Comparison of ENCODE assay signal across 8 cellular contexts in the genomic region with DNA sequence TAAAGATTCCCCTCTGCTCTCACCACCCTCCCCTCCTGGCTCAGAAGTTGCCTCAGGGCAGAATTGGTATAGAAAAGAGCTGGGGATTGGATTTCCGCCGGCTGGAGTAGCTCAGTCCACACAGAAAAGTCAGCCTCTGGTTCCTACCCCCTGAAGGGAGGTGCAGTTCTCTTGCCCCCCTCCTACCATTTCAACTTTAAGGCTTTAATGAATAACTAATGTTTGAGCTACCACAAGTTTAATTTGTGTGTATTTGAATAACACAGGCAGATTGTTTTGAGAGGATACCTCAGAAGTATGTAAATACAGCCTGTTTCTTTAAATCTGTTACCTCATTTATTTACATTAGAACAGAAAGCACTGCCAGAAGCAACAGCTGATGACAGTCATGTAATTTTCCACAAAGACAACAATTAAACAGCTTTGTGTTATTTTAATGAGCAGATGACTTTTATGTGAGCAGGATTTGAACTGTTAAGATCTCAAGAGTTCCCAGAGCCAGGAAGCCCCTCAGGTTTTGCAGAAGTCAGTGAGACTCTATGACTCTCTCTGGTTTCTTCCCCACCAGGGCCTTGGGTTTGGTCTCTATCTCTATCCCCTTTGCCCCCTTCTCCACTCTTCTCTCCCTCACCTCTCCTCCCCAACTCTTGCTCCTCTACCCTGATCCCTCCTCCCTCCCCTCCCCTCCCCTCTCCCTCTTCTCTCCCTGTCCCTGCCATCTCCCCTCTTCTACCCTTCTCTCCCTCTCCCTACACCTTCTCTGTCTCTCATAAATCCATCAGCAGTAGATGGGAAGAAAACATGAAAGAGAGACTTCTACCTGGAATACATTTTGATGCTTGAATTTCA. TPM values are rescaled to one million over a fixed set of nuclear protein-coding genes. Genes with fewer than 3 reads are reported as not detected.
DNase-seq lines count a peak whose midpoint lies in the region; ATAC-seq lines count a peak whose summit lies in the region.

No MANE protein-coding gene starts in this region.

- H3K27ac Mint-ChIP-seq in natural killer cell treated with Interleukin-12 subunit alpha and Interleukin-12 subunit beta and Interleukin-15 and Interleukin-18, amount 100 ng/mL, for 72 hours: peak overlapping the region; percentile 96 to 98

- peak; percentile 98 for DNase-seq in NCI-H510A treated with DMSO at 0.1 percent for 48 hours (lab: John Stamatoyannopoulos, UW)
- DNase-seq in dermis blood vessel endothelial cell: peak; percentile 24
- no peak for DNase-seq in natural killer cell treated with Interleukin-12 subunit alpha and Interleukin-12 subunit beta and Interleukin-15 and Interleukin-18, amount 100 ng/mL, for 72 hours (ENCODE audit: low spot score)
- DNase-seq in C1 segment of cervical spinal cord (lab: John Stamatoyannopoulos, UW): no peak
- no peak for DNase-seq in stimulated activated naive CD4-positive, alpha-beta T cell (lab: John Stamatoyannopoulos, UW)
- DNase-seq in glomerular visceral epithelial cell (ENCODE audit: extremely low spot score): no peak
- no peak for DNase-seq in hepatic stellate cell (ENCODE audit: low spot score)

- ATAC-seq in GM19043 (IDR thresholded peaks at IDR 0.05; ENCODE audit: low read depth, unreplicated experiment): peak; percentile 27
- no peak for ATAC-seq in natural killer cell treated with Interleukin-12 subunit alpha and Interleukin-12 subunit beta and Interleukin-15 and Interleukin-18, amount 100 ng/mL, for 72 hours

- peak overlapping the region; percentile 76 for H3K4me3 Mint-ChIP-seq in natural killer cell treated with Interleukin-12 subunit alpha and Interleukin-12 subunit beta and Interleukin-15 and Interleukin-18, amount 100 ng/mL, for 72 hours

- peaks cover 35% of the 10 kb centered on the region for H3K36me3 Mint-ChIP-seq in natural killer cell treated with Interleukin-12 subunit alpha and Interleukin-12 subunit beta and Interleukin-15 and Interleukin-18, amount 100 ng/mL, for 72 hours

- no peaks in the 10 kb centered on the region for H3K27me3 Mint-ChIP-seq in natural killer cell treated with Interleukin-12 subunit alpha and Interleukin-12 subunit beta and Interleukin-15 and Interleukin-18, amount 100 ng/mL, for 72 hours

- H3K9me3 Mint-ChIP-seq in natural killer cell treated with Interleukin-12 subunit alpha and Interleukin-12 subunit beta and Interleukin-15 and Interleukin-18, amount 100 ng/mL, for 72 hours: no peaks in the 10 kb centered on the region

- peaks cover 84 to 93% of the 10 kb centered on the region in 2 donors for H3K4me1 Mint-ChIP-seq in natural killer cell treated with Interleukin-12 subunit alpha and Interleukin-12 subunit beta and Interleukin-15 and Interleukin-18, amount 100 ng/mL, for 72 hours (ENCODE audit: low read depth in 2 of 2)

RNA-seq across cellular contexts. Expression of gene DUSP10, which starts 26.3 kb away (rescaled TPM):
- 4.2 and 5.8 TPM in 2 replicates for total RNA-seq in dermis blood vessel endothelial cell
- 10 to 100 TPM; 43.3 to 85.2 TPM for total RNA-seq in natural killer cell treated with Interleukin-12 subunit alpha and Interleukin-12 subunit beta and Interleukin-15 and Interleukin-18, amount 100 ng/mL, for 72 hours

Comparison
In these comparisons a context has a peak if more than half of its experiments do, and no peak if none do; other contexts are left out.
1. DNase-seq: peak in NCI-H510A treated with DMSO at 0.1 percent for 48 hours (single experiment) and dermis blood vessel endothelial cell (single experiment); none in natural killer cell treated with Interleukin-12 subunit alpha and Interleukin-12 subunit beta and Interleukin-15 and Interleukin-18, amount 100 ng/mL, for 72 hours (single experiment), C1 segment of cervical spinal cord (0 of 14), stimulated activated naive CD4-positive, alpha-beta T cell (0 of 6), glomerular visceral epithelial cell (single experiment) and hepatic stellate cell (single experiment).